ENCODE assay signal across 9 cellular contexts in genomic region chr20:10074513-10074912, GRCh38. TPM values are rescaled to one million over a fixed set of nuclear protein-coding genes. Genes with fewer than 3 reads are reported as not detected.
DNase-seq lines count a peak whose midpoint lies in the region; ATAC-seq, FAIRE-seq and TF ChIP-seq lines count a peak whose summit lies in the region.
"Had no signal": no experiment of that assay in that cellular context is flagged by ENCODE, and none has a peak within 500 bp of the region (broad histone marks: within the 10 kb centered on the region; RNA-seq: fewer than 3 reads in every experiment).

No MANE protein-coding gene starts in this region.

- H3K27me3 Mint-ChIP-seq in activated CD8-positive, alpha-beta memory T cell treated with anti-CD3 and anti-CD28 coated beads, Interleukin-2, amount 10 ng/mL, durations not matched to agents 7 days and 5 days: peaks cover 24% of the 10 kb centered on the region

- H3K4me3 ChIP-seq in GM12878: no peak overlapping the region

- H3K4me1 ChIP-seq in GM12878 (ENCODE audit: control insufficient read depth, insufficient read depth, low read length): no peaks in the 10 kb centered on the region

- in situ Hi-C loops in GM12878 (cut with MboI): no loop called here

- DNase-seq in GM04504 (ENCODE audit: low read depth) (peak; percentile 86), HT1080 (ENCODE audit: low read depth) (peak; percentile 98), GM12878 (ENCODE audit: low read depth, low spot score) (no peak), occipital lobe (lab: John Stamatoyannopoulos, UW) (peak; percentile 7), D721Med (ENCODE audit: insufficient read length, low spot score) (no peak), NCI-H526 (lab: John Stamatoyannopoulos, UW) (no peak)
- no peak for DNase-seq in activated CD4-positive, alpha-beta T cell treated with anti-CD3 and anti-CD28 coated beads, Interleukin-2, amount 50 U/mL, for 1 hour
- DNase-seq in activated CD8-positive, alpha-beta memory T cell treated with anti-CD3 and anti-CD28 coated beads, Interleukin-2, amount 10 ng/mL, durations not matched to agents 7 days and 5 days: no peak
- DNase-seq: T-cell had no signal

- H3K4me1 Mint-ChIP-seq in activated CD8-positive, alpha-beta memory T cell treated with anti-CD3 and anti-CD28 coated beads, Interleukin-2, amount 10 ng/mL, durations not matched to agents 7 days and 5 days: no peaks in the 10 kb centered on the region
- H3K4me1 Mint-ChIP-seq: T-cell had no signal

- POLR2A ChIA-PET in GM12878 (lab: Charles Lee): no interaction called here

- no TSS peak for BruUV-seq in GM12878 (replicated peaks; lab: Mats Ljungman, UMichigan)

- no peak for TF ChIP-seq EP300 in GM12878 (IDR thresholded peaks at IDR 0.05; ENCODE audit: borderline replicate concordance in 1 of 2, control insufficient read depth in 1 of 2, low read depth in 2 of 2, low read length in 2 of 2)

- RAD21 ChIA-PET in GM12878 (lab: Charles Lee; ENCODE audit: unreplicated experiment): no interaction called here

- TF ChIP-seq CTCF in GM12878 (IDR thresholded peaks at IDR 0.05 in 2 of 3, conservative IDR thresholded peaks at IDR 0.05 in 1 of 3; ENCODE audit: control insufficient read depth in 2 of 3, extremely low read depth in 1 of 3, insufficient read depth in 1 of 3, low read depth in 3 of 3, low read length in 3 of 3) (no peak), D721Med (IDR thresholded peaks at IDR 0.05; ENCODE audit: insufficient read depth, missing control alignments) (no peak)

- no peaks in the 10 kb centered on the region for H3K36me3 ChIP-seq in GM12878 (ENCODE audit: control insufficient read depth in 2 of 2, insufficient read depth in 2 of 2, low read length in 1 of 2)

- peak; percentile 28; the same call in 2 of the 3 replicates for ATAC-seq in GM12878
- no peak for ATAC-seq in activated CD8-positive, alpha-beta memory T cell treated with anti-CD3 and anti-CD28 coated beads, Interleukin-2, amount 10 ng/mL, durations not matched to agents 7 days and 5 days
- ATAC-seq: T-cell had no signal

- H3K79me2 ChIP-seq in GM12878 (ENCODE audit: control insufficient read depth, insufficient read depth, low read length): no peaks in the 10 kb centered on the region

- H3K4me2 ChIP-seq in GM12878 (ENCODE audit: control insufficient read depth, insufficient read depth): no peak overlapping the region

- H3K9me3 Mint-ChIP-seq in activated CD8-positive, alpha-beta memory T cell treated with anti-CD3 and anti-CD28 coated beads, Interleukin-2, amount 10 ng/mL, durations not matched to agents 7 days and 5 days (ENCODE audit: low read depth): no peaks in the 10 kb centered on the region
- H3K9me3 Mint-ChIP-seq: T-cell had no signal

- no peak overlapping the region for H3K27ac ChIP-seq in GM12878 (ENCODE audit: control insufficient read depth, insufficient read depth)

- H3K9me3 ChIP-seq in GM12878 (replicated peaks; ENCODE audit: control insufficient read depth, insufficient read depth, low read length): no peaks in the 10 kb centered on the region

- no peak overlapping the region for H3K9ac ChIP-seq in GM12878 (ENCODE audit: control insufficient read depth, insufficient read depth, low read length)

- TF ChIP-seq POLR2A in GM12878 (IDR thresholded peaks at IDR 0.05; ENCODE audit: low read depth, low read length): no peak

- no peaks in the 10 kb centered on the region for H4K20me1 ChIP-seq in GM12878 (ENCODE audit: control insufficient read depth, insufficient read depth)

- CTCF ChIA-PET in GM12878 (lab: Yijun Ruan, JAX): no interaction called here
- CTCF ChIA-PET in activated CD8-positive, alpha-beta memory T cell treated with anti-CD3 and anti-CD28 coated beads, Interleukin-2, amount 10 ng/mL, durations not matched to agents 7 days and 5 days (lab: Charles Lee): no interaction called here

- SMC1A ChIA-PET in GM12878 (lab: Charles Lee; ENCODE audit: uncharacterized antibody, unreplicated experiment): no interaction called here

- WGBS in GM12878 (ENCODE audit: insufficient coverage, insufficient replicate concordance, low lambda C conversion rate, missing lambda C conversion rate): 0% methylated on average over 2 of the region's 2 CpGs

- H3K27ac Mint-ChIP-seq in activated CD8-positive, alpha-beta memory T cell treated with anti-CD3 and anti-CD28 coated beads, Interleukin-2, amount 10 ng/mL, durations not matched to agents 7 days and 5 days: no peak overlapping the region
- H3K27ac Mint-ChIP-seq: T-cell had no signal

- TF ChIP-seq RAD21 in GM12878 (IDR thresholded peaks at IDR 0.05; ENCODE audit: insufficient read depth, low read depth, low read length): no peak

- H3K36me3 Mint-ChIP-seq in activated CD8-positive, alpha-beta memory T cell treated with anti-CD3 and anti-CD28 coated beads, Interleukin-2, amount 10 ng/mL, durations not matched to agents 7 days and 5 days: no peaks in the 10 kb centered on the region
- H3K36me3 Mint-ChIP-seq: T-cell had no signal

- H2AFZ ChIP-seq in GM12878 (ENCODE audit: control insufficient read depth, low read depth, low read length): no peak overlapping the region

- intact Hi-C loops in GM12878 (cut with micrococcal nuclease; ENCODE audit: unreplicated experiment): no loop called here

- no peak for FAIRE-seq in GM12878 (lab: Jason Lieb, UNC)
- no peak for FAIRE-seq in D721Med (lab: Jason Lieb, UNC)

- no peak overlapping the region for H3K4me3 Mint-ChIP-seq in activated CD8-positive, alpha-beta memory T cell treated with anti-CD3 and anti-CD28 coated beads, Interleukin-2, amount 10 ng/mL, durations not matched to agents 7 days and 5 days
- H3K4me3 Mint-ChIP-seq: T-cell had no signal

- no peaks in the 10 kb centered on the region for H3K27me3 ChIP-seq in GM12878 (replicated peaks in 1 of 2; ENCODE audit: control insufficient read depth in 2 of 2, insufficient read depth in 2 of 2, low read length in 1 of 2)

TF ChIP-seq in GM12878, 131 proteins besides CTCF, POLR2A, EP300 and RAD21:
- TF ChIP-seq, protein P1, sequence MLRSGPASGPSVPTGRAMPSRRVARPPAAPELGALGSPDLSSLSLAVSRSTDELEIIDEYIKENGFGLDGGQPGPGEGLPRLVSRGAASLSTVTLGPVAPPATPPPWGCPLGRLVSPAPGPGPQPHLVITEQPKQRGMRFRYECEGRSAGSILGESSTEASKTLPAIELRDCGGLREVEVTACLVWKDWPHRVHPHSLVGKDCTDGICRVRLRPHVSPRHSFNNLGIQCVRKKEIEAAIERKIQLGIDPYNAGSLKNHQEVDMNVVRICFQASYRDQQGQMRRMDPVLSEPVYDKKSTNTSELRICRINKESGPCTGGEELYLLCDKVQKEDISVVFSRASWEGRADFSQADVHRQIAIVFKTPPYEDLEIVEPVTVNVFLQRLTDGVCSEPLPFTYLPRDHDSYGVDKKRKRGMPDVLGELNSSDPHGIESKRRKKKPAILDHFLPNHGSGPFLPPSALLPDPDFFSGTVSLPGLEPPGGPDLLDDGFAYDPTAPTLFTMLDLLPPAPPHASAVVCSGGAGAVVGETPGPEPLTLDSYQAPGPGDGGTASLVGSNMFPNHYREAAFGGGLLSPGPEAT (IDR thresholded peaks at IDR 0.05; ENCODE audit: low read depth): no peak
- no peak for TF ChIP-seq HDGF (IDR thresholded peaks at IDR 0.05)
- TF ChIP-seq MEF2B (IDR thresholded peaks at IDR 0.05; ENCODE audit: partially characterized antibody, poor library complexity, severe bottlenecking): peak; percentile 41

RNA-seq across cellular contexts. Expression of gene ANKEF1, which starts 39.7 kb away (rescaled TPM):
- 4.3 and 7.4 TPM in 2 replicates for total RNA-seq in HT1080 (2014; rRNA removed; shearing (Covaris generic))
- 4.6 and 4.7 TPM in 2 replicates for polyA plus RNA-seq in HT1080 (2015; cell fraction: cytosol; rRNA removed)
- polyA plus RNA-seq in HT1080 (2015; cell fraction: nucleus; rRNA removed): 3.6 and 3.8 TPM in 2 replicates
- total RNA-seq in GM12878 (2013; cell fraction: nucleolus; rRNA removed): not detected in 2 replicates
- total RNA-seq in GM12878 (2014; rRNA removed) (1.2 and 1.3 TPM in 2 replicates), GM12878 (2014; rRNA removed; fragmentation: Illumina TruSeq; extraction: Trizol) (0.81 and 1.2 TPM in 2 replicates), GM12878 (2021) (1.2 and 1.4 TPM in 2 replicates), occipital lobe (2.7 TPM)
- 0.46 TPM for polyA plus RNA-seq in GM12878 (2011; ENCODE audit: low read depth)
- polyA plus RNA-seq in GM12878 (2011; rRNA removed) (0.04 TPM in 1 of 2 replicates, not detected in the other), GM12878 (2014; fragmentation: Illumina TruSeq; extraction: Trizol) (0.98 and 2.0 TPM in 2 replicates), GM12878 (2014; fragmentation: Nextera tagmentation; extraction: Ambion mirVana) (under 1 TPM; 0.13 to 0.33 TPM), GM12878 (2014; rRNA removed) (0.74 and 0.93 TPM in 2 replicates), GM12878 (2016; fragmentation: Nextera tagmentation; extraction: Ambion mirVana) (1 to 10 TPM; 2.5 to 3.0 TPM)
- polyA plus RNA-seq in GM12878 (2011; cell fraction: cytosol; rRNA removed): 0.01 and 0.02 TPM in 2 replicates
- 0.03 TPM in 1 of 2 replicates, not detected in the other for polyA plus RNA-seq in GM12878 (2011; cell fraction: nucleus; rRNA removed)
- polyA plus RNA-seq in GM12878 (2012): 0.47 and 0.76 TPM in 2 replicates
- polyA minus RNA-seq in GM12878 (2011; rRNA and poly(A)+ RNA removed): 0.05 and 0.07 TPM in 2 replicates
- polyA minus RNA-seq in GM12878 (2011; cell fraction: cytosol; rRNA and poly(A)+ RNA removed): not detected in 2 replicates
- polyA minus RNA-seq in GM12878 (2011; cell fraction: nucleus; rRNA and poly(A)+ RNA removed): 0.10 TPM in 1 of 2 replicates, not detected in the other
- total RNA-seq in activated CD8-positive, alpha-beta memory T cell treated with anti-CD3 and anti-CD28 coated beads, Interleukin-2, amount 10 ng/mL, durations not matched to agents 7 days and 5 days: 1 to 10 TPM; 4.8 to 7.3 TPM

Comparison
In these comparisons a context has a peak if more than half of its experiments do, and no peak if none do; other contexts are left out.
1. DNase-seq: peak in GM04504 (single experiment), HT1080 (single experiment) and occipital lobe (single experiment); none in GM12878 (single experiment), D721Med (single experiment), activated CD4-positive, alpha-beta T cell treated with anti-CD3 and anti-CD28 coated beads, Interleukin-2, amount 50 U/mL, for 1 hour (single experiment), activated CD8-positive, alpha-beta memory T cell treated with anti-CD3 and anti-CD28 coated beads, Interleukin-2, amount 10 ng/mL, durations not matched to agents 7 days and 5 days (single experiment) and NCI-H526 (0 of 2).